1 cellular context compared by ENCODE assay signal in genomic region chr11:729492-730074, GRCh38.
TF ChIP-seq lines count a peak whose summit lies in the region.

No MANE protein-coding gene starts in this region.

TF ChIP-seq in HepG2, 621 proteins besides CTCF, POLR2A, EP300 and RAD21 (continued from another document):
- TF ChIP-seq ZFP91 (CRISPR knock-in tag; IDR thresholded peaks at IDR 0.05; ENCODE audit: borderline replicate concordance), result peak; percentile 99
- peak; percentile 89 for TF ChIP-seq SRSF1 (optimal IDR thresholded peaks at IDR 0.05; ENCODE audit: low read depth, low read length)
- TF ChIP-seq MXD1 (CRISPR knock-in tag; IDR thresholded peaks at IDR 0.05), result no peak
- peak; percentile 29 for TF ChIP-seq NR2F6 (IDR thresholded peaks at IDR 0.05)
- no peak for TF ChIP-seq NR2F6 (CRISPR knock-in tag; IDR thresholded peaks at IDR 0.05)
- TF ChIP-seq, protein P1, sequence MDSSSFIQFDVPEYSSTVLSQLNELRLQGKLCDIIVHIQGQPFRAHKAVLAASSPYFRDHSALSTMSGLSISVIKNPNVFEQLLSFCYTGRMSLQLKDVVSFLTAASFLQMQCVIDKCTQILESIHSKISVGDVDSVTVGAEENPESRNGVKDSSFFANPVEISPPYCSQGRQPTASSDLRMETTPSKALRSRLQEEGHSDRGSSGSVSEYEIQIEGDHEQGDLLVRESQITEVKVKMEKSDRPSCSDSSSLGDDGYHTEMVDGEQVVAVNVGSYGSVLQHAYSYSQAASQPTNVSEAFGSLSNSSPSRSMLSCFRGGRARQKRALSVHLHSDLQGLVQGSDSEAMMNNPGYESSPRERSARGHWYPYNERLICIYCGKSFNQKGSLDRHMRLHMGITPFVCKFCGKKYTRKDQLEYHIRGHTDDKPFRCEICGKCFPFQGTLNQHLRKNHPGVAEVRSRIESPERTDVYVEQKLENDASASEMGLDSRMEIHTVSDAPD (CRISPR knock-in tag; IDR thresholded peaks at IDR 0.05), result no peak
- peak; percentile 41 for TF ChIP-seq HNRNPLL (IDR thresholded peaks at IDR 0.05; ENCODE audit: low read depth, low read length, poor library complexity, severe bottlenecking)
- no peak for TF ChIP-seq IRX3 (CRISPR knock-in tag; IDR thresholded peaks at IDR 0.05; ENCODE audit: borderline replicate concordance, low read depth)
- peak; percentile 60; the same call in 1 of the 2 replicates for TF ChIP-seq TFAP4 (IDR thresholded peaks at IDR 0.05; ENCODE audit: borderline replicate concordance, low read depth)
- TF ChIP-seq, protein P2, sequence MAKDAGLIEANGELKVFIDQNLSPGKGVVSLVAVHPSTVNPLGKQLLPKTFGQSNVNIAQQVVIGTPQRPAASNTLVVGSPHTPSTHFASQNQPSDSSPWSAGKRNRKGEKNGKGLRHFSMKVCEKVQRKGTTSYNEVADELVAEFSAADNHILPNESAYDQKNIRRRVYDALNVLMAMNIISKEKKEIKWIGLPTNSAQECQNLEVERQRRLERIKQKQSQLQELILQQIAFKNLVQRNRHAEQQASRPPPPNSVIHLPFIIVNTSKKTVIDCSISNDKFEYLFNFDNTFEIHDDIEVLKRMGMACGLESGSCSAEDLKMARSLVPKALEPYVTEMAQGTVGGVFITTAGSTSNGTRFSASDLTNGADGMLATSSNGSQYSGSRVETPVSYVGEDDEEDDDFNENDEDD (CRISPR knock-in tag; IDR thresholded peaks at IDR 0.05; ENCODE audit: borderline replicate concordance), result no peak
- TF ChIP-seq SIN3B (IDR thresholded peaks at IDR 0.05; ENCODE audit: low read length), result no peak
- no peak for TF ChIP-seq ZNF430 (CRISPR knock-in tag; IDR thresholded peaks at IDR 0.05)
- peak; percentile 3; the same call in 1 of the 2 replicates for TF ChIP-seq ZNF138 (CRISPR knock-in tag; IDR thresholded peaks at IDR 0.05; ENCODE audit: low read depth)
- TF ChIP-seq TAF15 (IDR thresholded peaks at IDR 0.05; ENCODE audit: low read depth, low read length, poor library complexity, severe bottlenecking), result peak; percentile 43
- TF ChIP-seq PHB2 (IDR thresholded peaks at IDR 0.05; ENCODE audit: partially characterized antibody), result no peak
- no peak for TF ChIP-seq SIN3A (IDR thresholded peaks at IDR 0.05; ENCODE audit: borderline replicate concordance, low read depth, low read length)
- peak; percentile 94 for TF ChIP-seq POLR2G (IDR thresholded peaks at IDR 0.05; ENCODE audit: low read depth, low read length)
- TF ChIP-seq FOXC1 (CRISPR knock-in tag; IDR thresholded peaks at IDR 0.05; ENCODE audit: borderline replicate concordance), result 0 out of 2 replicates have a peak, but pooled peaks have one; percentile 37
- no peak for TF ChIP-seq XRCC5 (optimal IDR thresholded peaks at IDR 0.05; ENCODE audit: low read length)
- TF ChIP-seq ZNF33B (CRISPR knock-in tag; IDR thresholded peaks at IDR 0.05), result no peak
- TF ChIP-seq, protein P3, sequence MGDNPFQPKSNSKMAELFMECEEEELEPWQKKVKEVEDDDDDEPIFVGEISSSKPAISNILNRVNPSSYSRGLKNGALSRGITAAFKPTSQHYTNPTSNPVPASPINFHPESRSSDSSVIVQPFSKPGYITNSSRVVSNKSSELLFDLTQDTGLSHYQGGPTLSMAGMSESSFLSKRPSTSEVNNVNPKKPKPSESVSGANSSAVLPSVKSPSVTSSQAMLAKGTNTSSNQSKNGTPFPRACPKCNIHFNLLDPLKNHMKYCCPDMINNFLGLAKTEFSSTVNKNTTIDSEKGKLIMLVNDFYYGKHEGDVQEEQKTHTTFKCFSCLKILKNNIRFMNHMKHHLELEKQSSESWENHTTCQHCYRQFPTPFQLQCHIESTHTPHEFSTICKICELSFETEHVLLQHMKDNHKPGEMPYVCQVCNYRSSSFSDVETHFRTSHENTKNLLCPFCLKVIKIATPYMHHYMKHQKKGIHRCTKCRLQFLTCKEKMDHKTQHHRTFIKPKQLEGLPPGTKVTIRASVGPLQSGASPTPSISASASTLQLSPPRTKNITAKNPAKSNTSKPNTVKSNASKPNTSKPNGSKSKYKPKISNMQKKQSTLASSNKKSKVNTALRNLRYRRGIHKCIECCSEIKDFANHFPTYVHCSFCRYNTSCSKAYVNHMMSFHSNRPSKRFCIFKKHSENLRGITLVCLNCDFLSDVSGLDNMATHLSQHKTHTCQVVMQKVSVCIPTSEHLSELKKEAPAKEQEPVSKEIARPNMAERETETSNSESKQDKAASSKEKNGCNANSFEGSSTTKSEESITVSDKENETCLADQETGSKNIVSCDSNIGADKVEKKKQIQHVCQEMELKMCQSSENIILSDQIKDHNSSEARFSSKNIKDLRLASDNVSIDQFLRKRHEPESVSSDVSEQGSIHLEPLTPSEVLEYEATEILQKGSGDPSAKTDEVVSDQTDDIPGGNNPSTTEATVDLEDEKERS (CRISPR knock-in tag; IDR thresholded peaks at IDR 0.05), result no peak; the same call in 1 of the 2 replicates
- no peak for TF ChIP-seq ZNF431 (CRISPR knock-in tag; IDR thresholded peaks at IDR 0.05; ENCODE audit: borderline replicate concordance, low read depth)
- TF ChIP-seq FOXA1 (IDR thresholded peaks at IDR 0.05), result no peak
- peak; percentile 32 for TF ChIP-seq FOXA1 (CRISPR knock-in tag; IDR thresholded peaks at IDR 0.05)
- peak; percentile 11 for TF ChIP-seq YY1 (IDR thresholded peaks at IDR 0.05; ENCODE audit: insufficient read depth, insufficient replicate concordance, low read depth, low read length)
- TF ChIP-seq, protein P4, sequence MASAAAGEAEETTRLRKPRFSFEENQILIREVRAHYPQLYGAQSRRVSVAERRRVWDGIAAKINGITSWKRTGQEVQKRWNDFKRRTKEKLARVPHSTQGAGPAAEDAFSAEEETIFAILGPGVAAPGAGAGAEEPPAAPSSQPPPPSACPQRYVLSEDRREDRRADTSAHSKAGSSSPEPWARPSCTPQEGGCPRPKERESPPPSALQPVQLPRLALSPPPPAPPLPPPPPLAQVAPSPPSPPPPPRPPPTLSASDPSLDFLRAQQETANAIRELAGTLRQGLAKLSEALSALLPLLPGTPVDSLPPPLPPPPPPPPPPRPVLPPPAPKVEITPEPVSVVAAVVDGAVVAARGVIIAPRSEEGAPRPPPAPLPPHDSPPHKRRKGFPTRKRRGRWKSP (CRISPR knock-in tag; IDR thresholded peaks at IDR 0.05), result no peak
- peak; percentile 52; the same call in 1 of the 2 replicates for TF ChIP-seq MED13 (CRISPR knock-in tag; IDR thresholded peaks at IDR 0.05)
- TF ChIP-seq, protein P5, sequence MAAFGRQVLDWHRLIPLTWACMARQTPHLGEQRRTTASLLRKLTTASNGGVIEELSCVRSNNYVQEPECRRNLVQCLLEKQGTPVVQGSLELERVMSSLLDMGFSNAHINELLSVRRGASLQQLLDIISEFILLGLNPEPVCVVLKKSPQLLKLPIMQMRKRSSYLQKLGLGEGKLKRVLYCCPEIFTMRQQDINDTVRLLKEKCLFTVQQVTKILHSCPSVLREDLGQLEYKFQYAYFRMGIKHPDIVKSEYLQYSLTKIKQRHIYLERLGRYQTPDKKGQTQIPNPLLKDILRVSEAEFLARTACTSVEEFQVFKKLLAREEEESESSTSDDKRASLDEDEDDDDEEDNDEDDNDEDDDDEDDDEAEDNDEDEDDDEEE (CRISPR knock-in tag; IDR thresholded peaks at IDR 0.05), result no peak
- TF ChIP-seq CENPBD1 (CRISPR knock-in tag; IDR thresholded peaks at IDR 0.05; ENCODE audit: borderline replicate concordance, low read depth), result no peak
